ENCODE assay signal across 16 cellular contexts in the genomic region with DNA sequence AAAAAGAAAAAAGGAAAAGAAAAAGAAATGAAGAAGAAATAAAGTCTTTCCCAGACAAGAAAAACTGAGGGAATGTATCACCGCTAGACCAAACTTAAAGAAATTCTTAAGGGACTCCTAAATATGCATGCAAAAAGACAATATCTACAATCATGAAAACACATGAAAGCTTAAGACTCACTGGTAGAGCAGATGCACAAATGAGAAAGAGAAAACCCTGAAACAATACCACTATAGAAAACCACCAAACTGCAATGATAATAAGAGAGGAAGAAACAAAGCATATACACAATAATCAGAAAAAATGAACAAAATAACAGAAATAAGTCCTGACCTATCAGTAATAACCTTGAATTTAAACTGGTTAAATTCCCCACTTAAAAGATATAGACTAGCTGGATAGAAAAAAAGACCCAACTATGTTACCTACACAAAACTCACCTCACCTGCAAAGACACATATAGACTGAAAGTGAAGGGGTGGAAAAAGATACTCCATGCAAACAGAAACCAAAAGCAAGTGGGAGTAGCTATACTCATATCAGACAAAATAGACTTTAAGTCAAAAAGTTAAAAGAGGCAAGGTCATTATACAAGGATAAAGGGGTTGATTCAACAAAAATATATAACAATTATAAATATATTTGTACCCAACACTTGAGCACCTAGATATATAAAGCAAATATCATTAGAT.
DNase-seq lines count a peak whose midpoint lies in the region; ATAC-seq, FAIRE-seq and TF ChIP-seq lines count a peak whose summit lies in the region.
"Had no signal": no experiment of that assay in that cellular context is flagged by ENCODE, and none has a peak within 500 bp of the region (broad histone marks: within the 10 kb centered on the region; RNA-seq: fewer than 3 reads in every experiment).

No MANE protein-coding gene starts in this region.

- no TSS peak for BruUV-seq in K562 (replicated peaks; lab: Mats Ljungman, UMichigan)

- peak overlapping the region; percentile 61 for H3K27ac Mint-ChIP-seq in activated T-cell treated with anti-CD3 and anti-CD28 coated beads, Interleukin-2, amount 50 U/mL, for 24 hours

- TF ChIP-seq EP300 in K562 (IDR thresholded peaks at IDR 0.05; ENCODE audit: low read length) = no peak

- ATAC-seq in GM21723 (IDR thresholded peaks at IDR 0.05; ENCODE audit: unreplicated experiment) (peak; percentile 85), HG03469 (IDR thresholded peaks at IDR 0.05; ENCODE audit: unreplicated experiment) (peak; percentile 66), K562 (no peak), HG03565 (IDR thresholded peaks at IDR 0.05; ENCODE audit: unreplicated experiment) (no peak)
- ATAC-seq: Panc1 had no signal

- CTCF ChIA-PET in K562 (lab: Yijun Ruan, JAX; ENCODE audit: low intra/inter-chr PET ratio) (no interaction called here), RWPE1 (lab: Yijun Ruan, JAX) (no interaction called here)

- H3K4me1 ChIP-seq in K562 (replicated peaks in 1 of 2; ENCODE audit: control insufficient read depth in 2 of 2, insufficient read depth in 2 of 2, low read length in 2 of 2) = no peaks in the 10 kb centered on the region
- H3K4me1 ChIP-seq: BLaER1, uterus had no signal

- no peak overlapping the region for H3K4me3 ChIP-seq in K562
- H3K4me3 ChIP-seq: BLaER1, dorsolateral prefrontal cortex, uterus had no signal

- TF ChIP-seq POLR2A in K562 (conservative IDR thresholded peaks at IDR 0.05) = no peak

- in situ Hi-C loops in K562 (cut with MboI) = no loop called here

- H3K79me2 ChIP-seq in K562 (ENCODE audit: control insufficient read depth, insufficient read depth, low read length) = no peaks in the 10 kb centered on the region

- H3K9ac ChIP-seq in K562 (ENCODE audit: insufficient read depth in 1 of 2, low read depth in 2 of 2, low read length in 2 of 2) = no peak overlapping the region
- H3K9ac ChIP-seq: BLaER1 had no signal

- TF ChIP-seq RAD21 in K562 (CRISPR knock-in tag; conservative IDR thresholded peaks at IDR 0.05 in 1 of 2, IDR thresholded peaks at IDR 0.05 in 1 of 2) = no peak

- H4K20me1 ChIP-seq in K562 (replicated peaks; ENCODE audit: control insufficient read depth, insufficient read depth, low read length) = no peaks in the 10 kb centered on the region
- H4K20me1 ChIP-seq: BLaER1 had no signal

- no peaks in the 10 kb centered on the region for H3K27me3 ChIP-seq in K562 (ENCODE audit: control insufficient read depth in 2 of 2, insufficient read depth in 2 of 2, low read length in 2 of 2)
- H3K27me3 ChIP-seq: BLaER1, uterus had no signal

- no peaks in the 10 kb centered on the region for H3K9me3 ChIP-seq in K562 (replicated peaks; ENCODE audit: control insufficient read depth, insufficient read depth, low read depth, low read length)
- H3K9me3 ChIP-seq: uterus had no signal

- H3K9me1 ChIP-seq in K562 (ENCODE audit: control insufficient read depth, insufficient read depth, low read length) = no peaks in the 10 kb centered on the region

- H3K9me3 Mint-ChIP-seq in activated T-cell treated with anti-CD3 and anti-CD28 coated beads, Interleukin-2, amount 50 U/mL, for 24 hours = peaks cover 20% of the 10 kb centered on the region

- no peak overlapping the region for H3K4me3 Mint-ChIP-seq in activated T-cell treated with anti-CD3 and anti-CD28 coated beads, Interleukin-2, amount 50 U/mL, for 24 hours
- H3K4me3 Mint-ChIP-seq: activated naive CD4-positive, alpha-beta T cell treated with anti-CD3 and anti-CD28 coated beads, Interleukin-2, amount 50 U/mL, for 24 hours had no signal

- TF ChIP-seq CTCF in K562 (IDR thresholded peaks at IDR 0.05 in 2 of 3, conservative IDR thresholded peaks at IDR 0.05 in 1 of 3; ENCODE audit: insufficient read depth in 2 of 3, low read depth in 1 of 3, low read length in 3 of 3) = no peak
- TF ChIP-seq CTCF in RWPE1 (conservative IDR thresholded peaks at IDR 0.05; ENCODE audit: low read depth) = no peak

- H3K36me3 Mint-ChIP-seq in activated T-cell treated with anti-CD3 and anti-CD28 coated beads, Interleukin-2, amount 50 U/mL, for 24 hours (ENCODE audit: low read depth) = no peaks in the 10 kb centered on the region

- H3K36me3 ChIP-seq in K562 (ENCODE audit: control insufficient read depth, insufficient read depth, low read length) = no peaks in the 10 kb centered on the region
- H3K36me3 ChIP-seq: BLaER1, uterus had no signal

- FAIRE-seq in K562 (lab: Jason Lieb, UNC) = peak; percentile 32
- FAIRE-seq: D721Med, endothelial cell of umbilical vein had no signal

- H3K27me3 Mint-ChIP-seq in activated T-cell treated with anti-CD3 and anti-CD28 coated beads, Interleukin-2, amount 50 U/mL, for 24 hours = peaks cover 26% of the 10 kb centered on the region

- no peak overlapping the region for H3K4me2 ChIP-seq in K562 (ENCODE audit: insufficient read depth, low read length)
- H3K4me2 ChIP-seq: BLaER1 had no signal

- H3K27ac ChIP-seq in K562 (ENCODE audit: extremely low read depth, low read depth, low read length) (no peak overlapping the region), RWPE1 (no peak overlapping the region)
- H3K27ac ChIP-seq: BLaER1, dorsolateral prefrontal cortex, uterus had no signal

- H3K4me1 Mint-ChIP-seq in activated T-cell treated with anti-CD3 and anti-CD28 coated beads, Interleukin-2, amount 50 U/mL, for 24 hours (ENCODE audit: low read depth) = peaks cover 13% of the 10 kb centered on the region

- H2AFZ ChIP-seq in K562 (ENCODE audit: low read depth, low read length) = no peak overlapping the region

- intact Hi-C loops in K562 (cut with micrococcal nuclease) = no loop called here

- POLR2A ChIA-PET in K562 (lab: Yijun Ruan, JAX) = no interaction called here
- POLR2A ChIA-PET in RWPE1 (lab: Yijun Ruan, JAX; ENCODE audit: low non-redundant PET) = no interaction called here

- WGBS in K562 (ENCODE audit: insufficient coverage, low coverage, missing lambda C conversion rate) = 0% methylated on average over 1 of the region's 1 CpG

- DNase-seq in activated T-cell treated with anti-CD3 and anti-CD28 coated beads, Interleukin-2, amount 50 U/mL, for 24 hours = no peak
- no peak for DNase-seq in activated T-cell treated with anti-CD3 and anti-CD28 coated beads, Interleukin-2, amount 50 U/mL, for 48 hours
- DNase-seq in K562 (ENCODE audit: extremely low read depth in 1 of 4, low spot score in 3 of 4) (no peak), RWPE1 (ENCODE audit: low spot score) (no peak), DMS79 treated with DMSO at 0.1 percent for 48 hours (lab: John Stamatoyannopoulos, UW) (no peak)
- DNase-seq: dorsolateral prefrontal cortex, NCI-H1105 treated with DMSO at 0.1 percent for 48 hours, uterus had no signal

TF ChIP-seq in K562, 482 proteins besides CTCF, POLR2A, EP300 and RAD21:
- TF ChIP-seq, protein P1, sequence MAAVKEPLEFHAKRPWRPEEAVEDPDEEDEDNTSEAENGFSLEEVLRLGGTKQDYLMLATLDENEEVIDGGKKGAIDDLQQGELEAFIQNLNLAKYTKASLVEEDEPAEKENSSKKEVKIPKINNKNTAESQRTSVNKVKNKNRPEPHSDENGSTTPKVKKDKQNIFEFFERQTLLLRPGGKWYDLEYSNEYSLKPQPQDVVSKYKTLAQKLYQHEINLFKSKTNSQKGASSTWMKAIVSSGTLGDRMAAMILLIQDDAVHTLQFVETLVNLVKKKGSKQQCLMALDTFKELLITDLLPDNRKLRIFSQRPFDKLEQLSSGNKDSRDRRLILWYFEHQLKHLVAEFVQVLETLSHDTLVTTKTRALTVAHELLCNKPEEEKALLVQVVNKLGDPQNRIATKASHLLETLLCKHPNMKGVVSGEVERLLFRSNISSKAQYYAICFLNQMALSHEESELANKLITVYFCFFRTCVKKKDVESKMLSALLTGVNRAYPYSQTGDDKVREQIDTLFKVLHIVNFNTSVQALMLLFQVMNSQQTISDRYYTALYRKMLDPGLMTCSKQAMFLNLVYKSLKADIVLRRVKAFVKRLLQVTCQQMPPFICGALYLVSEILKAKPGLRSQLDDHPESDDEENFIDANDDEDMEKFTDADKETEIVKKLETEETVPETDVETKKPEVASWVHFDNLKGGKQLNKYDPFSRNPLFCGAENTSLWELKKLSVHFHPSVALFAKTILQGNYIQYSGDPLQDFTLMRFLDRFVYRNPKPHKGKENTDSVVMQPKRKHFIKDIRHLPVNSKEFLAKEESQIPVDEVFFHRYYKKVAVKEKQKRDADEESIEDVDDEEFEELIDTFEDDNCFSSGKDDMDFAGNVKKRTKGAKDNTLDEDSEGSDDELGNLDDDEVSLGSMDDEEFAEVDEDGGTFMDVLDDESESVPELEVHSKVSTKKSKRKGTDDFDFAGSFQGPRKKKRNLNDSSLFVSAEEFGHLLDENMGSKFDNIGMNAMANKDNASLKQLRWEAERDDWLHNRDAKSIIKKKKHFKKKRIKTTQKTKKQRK (IDR thresholded peaks at IDR 0.05; ENCODE audit: borderline replicate concordance, low read depth, low read length) = no peak
- TF ChIP-seq, protein P2, sequence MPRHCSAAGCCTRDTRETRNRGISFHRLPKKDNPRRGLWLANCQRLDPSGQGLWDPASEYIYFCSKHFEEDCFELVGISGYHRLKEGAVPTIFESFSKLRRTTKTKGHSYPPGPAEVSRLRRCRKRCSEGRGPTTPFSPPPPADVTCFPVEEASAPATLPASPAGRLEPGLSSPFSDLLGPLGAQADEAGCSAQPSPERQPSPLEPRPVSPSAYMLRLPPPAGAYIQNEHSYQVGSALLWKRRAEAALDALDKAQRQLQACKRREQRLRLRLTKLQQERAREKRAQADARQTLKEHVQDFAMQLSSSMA (CRISPR knock-in tag; IDR thresholded peaks at IDR 0.05) = no peak

Comparison
In these comparisons a context has a peak if more than half of its experiments do, and no peak if none do; other contexts are left out.
1. ATAC-seq: peak in GM21723 (single experiment) and HG03469 (single experiment); none in K562 (single experiment) and HG03565 (single experiment).